Comparison of ENCODE assay signal across 16 cellular contexts in the genomic region with DNA sequence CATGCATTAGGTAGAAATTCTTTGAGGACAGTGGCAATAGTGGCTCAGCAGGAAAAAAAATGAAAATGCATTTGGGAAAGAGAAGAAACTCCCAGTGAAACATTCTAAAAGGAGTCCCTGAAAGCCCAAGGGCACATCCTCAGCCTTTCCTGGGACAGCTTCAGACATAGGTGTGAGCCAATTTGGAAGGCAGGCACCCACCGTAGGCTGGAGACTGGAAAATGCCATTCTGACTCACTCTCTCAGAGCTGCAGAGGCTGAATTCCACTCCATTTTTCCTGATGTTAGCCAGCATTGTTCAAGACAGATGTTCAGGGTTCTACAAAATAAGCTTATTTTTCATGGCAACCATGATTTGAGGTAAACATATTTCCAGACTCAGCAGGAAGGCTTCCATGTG.
DNase-seq lines count a peak whose midpoint lies in the region; ATAC-seq and TF ChIP-seq lines count a peak whose summit lies in the region.
"Had no signal": no experiment of that assay in that cellular context is flagged by ENCODE, and none has a peak within 500 bp of the region (broad histone marks: within the 10 kb centered on the region; RNA-seq: fewer than 3 reads in every experiment).

No MANE protein-coding gene starts in this region.

- no peak overlapping the region for H2BK20ac ChIP-seq in IMR-90 (ENCODE audit: low read depth, low read length)

- no peak overlapping the region for H3K4me3 ChIP-seq in IMR-90 (ENCODE audit: insufficient read depth, low read depth, low read length)
- no peak overlapping the region for H3K4me3 ChIP-seq in fibroblast of the aortic adventitia (ENCODE audit: low read depth, low read length)
- H3K4me3 ChIP-seq in osteoblast (ENCODE audit: insufficient read depth, low read length): no peak overlapping the region
- H3K4me3 ChIP-seq in breast epithelium: no peak overlapping the region
- H3K4me3 ChIP-seq: BLaER1, GM12878 had no signal

- 0% methylated on average over 1 of the region's 1 CpG; no CpG with 5 or more reads in 1 of the 2 experiments for WGBS in IMR-90 (ENCODE audit: extremely low coverage in 2 of 2, insufficient read length in 1 of 2), 2 experiments

- no peak overlapping the region for H4K5ac ChIP-seq in IMR-90 (ENCODE audit: low read depth, low read length)

- H3K4me2 ChIP-seq in IMR-90 (ENCODE audit: low read depth, low read length) (no peak overlapping the region), osteoblast (ENCODE audit: insufficient read depth, low read length) (no peak overlapping the region)
- H3K4me2 ChIP-seq: BLaER1 had no signal

- no peak overlapping the region for H3K4ac ChIP-seq in IMR-90 (ENCODE audit: low read depth, low read length)

- ATAC-seq in IMR-90 (ENCODE audit: low read depth): peak; percentile 50; the same call in 1 of the 2 replicates
- ATAC-seq: GM12878 had no signal

- H2BK5ac ChIP-seq in IMR-90 (ENCODE audit: low read depth, low read length, poor library complexity, severe bottlenecking): no peak overlapping the region

- in situ Hi-C loops in IMR-90 (cut with MboI; ENCODE audit: low sequenced_read_pairs): no loop called here

- no peak overlapping the region for H3K27ac ChIP-seq in IMR-90 (ENCODE audit: insufficient read depth, low read length)
- no peak overlapping the region for H3K27ac ChIP-seq in osteoblast (ENCODE audit: low read depth, low read length)
- H3K27ac ChIP-seq in breast epithelium: no peak overlapping the region
- H3K27ac ChIP-seq: BLaER1 had no signal

- POLR2A ChIA-PET in IMR-90 (lab: Charles Lee; ENCODE audit: unreplicated experiment): interaction anchor here (0.6 kb wide), 1 partner anchor 11 kb away, joined by 3 read pairs; no protein-coding TSS in a partner anchor

- H3K9me3 ChIP-seq in IMR-90 (ENCODE audit: control insufficient read depth, insufficient read depth, low read length): no peaks in the 10 kb centered on the region
- no peaks in the 10 kb centered on the region for H3K9me3 ChIP-seq in osteoblast (ENCODE audit: low read depth, low read length)
- H3K9me3 ChIP-seq in breast epithelium: no peaks in the 10 kb centered on the region
- H3K9me3 ChIP-seq: BLaER1 had no signal

- H3K56ac ChIP-seq in IMR-90 (ENCODE audit: extremely low read depth, insufficient read depth, low read length): no peak overlapping the region

- H3K23ac ChIP-seq in IMR-90 (ENCODE audit: low read depth, low read length): no peak overlapping the region

- no peak overlapping the region for H2AK5ac ChIP-seq in IMR-90 (ENCODE audit: low read depth, low read length)

- DNase-seq in IMR-90 (no peak), fibroblast of the aortic adventitia (ENCODE audit: low read depth) (peak; percentile 20), osteoblast (ENCODE audit: insufficient read length, low spot score, missing footprints) (peak; percentile 11), mesothelial cell of epicardium (ENCODE audit: low spot score in 2 of 2, unreplicated experiment in 2 of 2) (no peak), breast epithelium (ENCODE audit: low spot score in 2 of 2) (no peak), NCI-H2029 treated with DMSO at 0.1 percent for 48 hours (lab: John Stamatoyannopoulos, UW) (no peak)
- no peak for DNase-seq in stimulated activated CD4-positive, alpha-beta T cell treated with anti-CD3 and anti-CD28 coated beads, Interleukin-15, amount 100 ng/mL, for 24 hours
- DNase-seq: ACHN; Calu3; CD4-positive, alpha-beta memory T cell; DND-41; EL; H9 had no signal

- no peaks in the 10 kb centered on the region; the same call in 1 of the 2 replicates for H3K4me1 ChIP-seq in IMR-90 (ENCODE audit: control insufficient read depth, insufficient read depth, low read length)
- H3K4me1 ChIP-seq in osteoblast (ENCODE audit: insufficient read depth, low read length): peaks cover 3% of the 10 kb centered on the region
- H3K4me1 ChIP-seq in breast epithelium: no peaks in the 10 kb centered on the region
- H3K4me1 ChIP-seq: BLaER1 had no signal

- no peak for TF ChIP-seq CTCF in IMR-90 (conservative IDR thresholded peaks at IDR 0.05; ENCODE audit: low read depth, low read length)
- TF ChIP-seq CTCF in fibroblast of the aortic adventitia (IDR thresholded peaks at IDR 0.05; ENCODE audit: insufficient read depth, low read length): no peak
- no peak for TF ChIP-seq CTCF in osteoblast (IDR thresholded peaks at IDR 0.05; ENCODE audit: extremely low read depth, low read depth, low read length)
- TF ChIP-seq CTCF in mesothelial cell of epicardium (IDR thresholded peaks at IDR 0.05; ENCODE audit: unreplicated experiment): no peak
- no peak for TF ChIP-seq CTCF in breast epithelium (IDR thresholded peaks at IDR 0.05)

- no peaks in the 10 kb centered on the region for H3K9me3 Mint-ChIP-seq in mesothelial cell of epicardium
- H3K9me3 Mint-ChIP-seq: H9 had no signal

- no peak overlapping the region for H2AFZ ChIP-seq in IMR-90 (replicated peaks; ENCODE audit: low read length, poor library complexity)
- no peak overlapping the region for H2AFZ ChIP-seq in osteoblast (ENCODE audit: low read length)

- no peak for TF ChIP-seq RAD21 in IMR-90 (IDR thresholded peaks at IDR 0.05; ENCODE audit: low read length)

- no peak overlapping the region for H2AK9ac ChIP-seq in IMR-90 (replicated peaks; ENCODE audit: low read depth, low read length, poor library complexity)

- no peak overlapping the region for H4K91ac ChIP-seq in IMR-90 (ENCODE audit: insufficient read depth, low read depth, low read length)

- dilution Hi-C loops in IMR-90 (cut with HindIII; ENCODE audit: low sequenced_read_pairs, unreplicated experiment): no loop called here

- H3K9me1 ChIP-seq in IMR-90 (ENCODE audit: insufficient read depth, low read length): peaks cover 6% of the 10 kb centered on the region; the same call in 1 of the 2 replicates

- TF ChIP-seq POLR2A in IMR-90 (IDR thresholded peaks at IDR 0.05; ENCODE audit: low read depth, low read length) (no peak), breast epithelium (IDR thresholded peaks at IDR 0.05) (no peak)

- H3K4me1 Mint-ChIP-seq in mesothelial cell of epicardium: no peaks in the 10 kb centered on the region
- H3K4me1 Mint-ChIP-seq: CD14-positive monocyte; CD4-positive, alpha-beta memory T cell had no signal

- no peak overlapping the region for H3K4me3 Mint-ChIP-seq in mesothelial cell of epicardium
- H3K4me3 Mint-ChIP-seq: CD14-positive monocyte; CD4-positive, alpha-beta memory T cell; H9 had no signal

- H3K27me3 ChIP-seq in IMR-90 (ENCODE audit: control insufficient read depth, insufficient read depth, low read length) (no peaks in the 10 kb centered on the region), osteoblast (ENCODE audit: insufficient read depth, low read length) (no peaks in the 10 kb centered on the region), breast epithelium (no peaks in the 10 kb centered on the region)
- H3K27me3 ChIP-seq: BLaER1 had no signal

- H3K9ac ChIP-seq in IMR-90 (ENCODE audit: low read depth, low read length): no peak overlapping the region
- H3K9ac ChIP-seq: BLaER1 had no signal

- H3K36me3 ChIP-seq in IMR-90 (ENCODE audit: control insufficient read depth, insufficient read depth, low read length): no peaks in the 10 kb centered on the region
- no peaks in the 10 kb centered on the region for H3K36me3 ChIP-seq in osteoblast (ENCODE audit: insufficient read depth, low read length)
- H3K36me3 ChIP-seq in breast epithelium: no peaks in the 10 kb centered on the region
- H3K36me3 ChIP-seq: BLaER1 had no signal

- H4K8ac ChIP-seq in IMR-90 (ENCODE audit: low read depth in 2 of 2, low read length in 2 of 2): no peak overlapping the region

- H2BK120ac ChIP-seq in IMR-90 (ENCODE audit: low read depth, low read length): no peak overlapping the region

- no peaks in the 10 kb centered on the region for H3K36me3 Mint-ChIP-seq in mesothelial cell of epicardium
- H3K36me3 Mint-ChIP-seq: CD14-positive monocyte; CD4-positive, alpha-beta memory T cell had no signal

- no peak overlapping the region for H3K18ac ChIP-seq in IMR-90 (ENCODE audit: low read depth, low read length)

- no peaks in the 10 kb centered on the region for H3K79me1 ChIP-seq in IMR-90 (ENCODE audit: low read depth in 1 of 2, low read length in 2 of 2)

- H3K79me2 ChIP-seq in osteoblast (ENCODE audit: insufficient read depth, low read length): no peaks in the 10 kb centered on the region

- CTCF ChIA-PET in IMR-90 (lab: Yijun Ruan, JAX): no interaction called here

- no peak overlapping the region for H3K27ac Mint-ChIP-seq in mesothelial cell of epicardium
- H3K27ac Mint-ChIP-seq: CD14-positive monocyte; CD4-positive, alpha-beta memory T cell; H9 had no signal

- H4K20me1 ChIP-seq in IMR-90 (ENCODE audit: insufficient read depth, low read length) (no peaks in the 10 kb centered on the region), osteoblast (ENCODE audit: insufficient read depth, low read length) (no peaks in the 10 kb centered on the region)
- H4K20me1 ChIP-seq: BLaER1 had no signal

- H3K14ac ChIP-seq in IMR-90 (replicated peaks; ENCODE audit: low read depth, low read length): no peak overlapping the region

- no peak overlapping the region for H2BK15ac ChIP-seq in IMR-90 (ENCODE audit: low read depth, low read length)

- intact Hi-C loops in IMR-90 (cut with micrococcal nuclease) (no loop called here), breast epithelium (cut with DNase I; ENCODE audit: low total_unique reads) (no loop called here)

- BruUV-seq in IMR-90 (replicated peaks; lab: Mats Ljungman, UMichigan): no TSS peak

- H3K27me3 Mint-ChIP-seq in mesothelial cell of epicardium (ENCODE audit: low read depth): no peaks in the 10 kb centered on the region
- H3K27me3 Mint-ChIP-seq: CD4-positive, alpha-beta memory T cell had no signal

TF ChIP-seq in IMR-90, 13 proteins besides CTCF, POLR2A, EP300 and RAD21 (continues in another document):
- no peak for TF ChIP-seq RFX5 (IDR thresholded peaks at IDR 0.05; ENCODE audit: low read depth, low read length)
- TF ChIP-seq, protein P1, sequence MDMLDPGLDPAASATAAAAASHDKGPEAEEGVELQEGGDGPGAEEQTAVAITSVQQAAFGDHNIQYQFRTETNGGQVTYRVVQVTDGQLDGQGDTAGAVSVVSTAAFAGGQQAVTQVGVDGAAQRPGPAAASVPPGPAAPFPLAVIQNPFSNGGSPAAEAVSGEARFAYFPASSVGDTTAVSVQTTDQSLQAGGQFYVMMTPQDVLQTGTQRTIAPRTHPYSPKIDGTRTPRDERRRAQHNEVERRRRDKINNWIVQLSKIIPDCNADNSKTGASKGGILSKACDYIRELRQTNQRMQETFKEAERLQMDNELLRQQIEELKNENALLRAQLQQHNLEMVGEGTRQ (IDR thresholded peaks at IDR 0.05; ENCODE audit: low read depth, low read length): no peak
- TF ChIP-seq BHLHE40 (IDR thresholded peaks at IDR 0.05; ENCODE audit: low read depth, low read length): no peak
- TF ChIP-seq FOS (IDR thresholded peaks at IDR 0.05; ENCODE audit: low read depth, low read length): no peak

Comparison
In these comparisons a context has a peak if more than half of its experiments do, and no peak if none do; other contexts are left out.
1. DNase-seq: peak in fibroblast of the aortic adventitia (single experiment) and osteoblast (single experiment); none in IMR-90 (single experiment), mesothelial cell of epicardium (0 of 2), breast epithelium (0 of 2), stimulated activated CD4-positive, alpha-beta T cell treated with anti-CD3 and anti-CD28 coated beads, Interleukin-15, amount 100 ng/mL, for 24 hours (single experiment) and NCI-H2029 treated with DMSO at 0.1 percent for 48 hours (single experiment).